ENCODE assay signal across 8 cellular contexts in the genomic region with DNA sequence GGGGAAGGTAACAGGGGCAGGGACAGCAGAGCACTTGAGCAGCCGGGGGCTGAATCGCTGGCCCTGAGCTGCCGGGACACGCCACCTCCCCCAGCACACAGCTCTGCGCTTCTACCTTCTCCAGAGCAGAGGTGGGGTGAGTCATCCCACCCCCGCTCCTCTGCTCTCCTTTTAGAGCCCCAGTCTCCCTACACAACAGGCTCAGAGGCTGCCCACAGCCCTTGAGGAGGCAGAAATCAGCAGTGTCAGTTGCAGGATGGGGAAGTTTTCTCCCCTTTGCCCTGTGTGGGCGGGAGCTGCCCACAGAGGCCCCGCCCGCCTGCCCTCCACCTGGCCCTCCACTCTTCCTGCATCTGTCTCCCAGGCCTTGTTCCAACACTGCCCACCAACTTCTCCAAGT.
DNase-seq lines count a peak whose midpoint lies in the region; ATAC-seq lines count a peak whose summit lies in the region.

No MANE protein-coding gene starts in this region.

- H3K36me3 Mint-ChIP-seq in activated CD8-positive, alpha-beta T cell treated with anti-CD3 and anti-CD28 coated beads, Interleukin-2, amount 10 ng/mL, durations not matched to agents 7 days and 5 days (ENCODE audit: low read depth), result peaks cover 61% of the 10 kb centered on the region

- CTCF ChIA-PET in activated CD8-positive, alpha-beta T cell treated with anti-CD3 and anti-CD28 coated beads, Interleukin-2, amount 10 ng/mL, durations not matched to agents 7 days and 5 days (lab: Charles Lee), result interaction anchor here (0.9 to 4.5 kb wide), 11 partner anchors 9 to 240 kb away, joined by 3 to 36 read pairs (median 5); a partner anchor contains a TSS

- H3K27me3 Mint-ChIP-seq in activated CD8-positive, alpha-beta T cell treated with anti-CD3 and anti-CD28 coated beads, Interleukin-2, amount 10 ng/mL, durations not matched to agents 7 days and 5 days (ENCODE audit: low read depth), result no peaks in the 10 kb centered on the region

- ATAC-seq in GM21786 (IDR thresholded peaks at IDR 0.05; ENCODE audit: unreplicated experiment), result peak; percentile 61
- peak; percentile 73 for ATAC-seq in activated CD8-positive, alpha-beta T cell treated with anti-CD3 and anti-CD28 coated beads, Interleukin-2, amount 10 ng/mL, durations not matched to agents 7 days and 5 days

- peaks cover 48% of the 10 kb centered on the region for H3K4me1 Mint-ChIP-seq in activated CD8-positive, alpha-beta T cell treated with anti-CD3 and anti-CD28 coated beads, Interleukin-2, amount 10 ng/mL, durations not matched to agents 7 days and 5 days (ENCODE audit: low read depth)

- intact Hi-C loops in head of caudate nucleus (cut with DNase I), result no loop called here

- POLR2A ChIA-PET in activated CD8-positive, alpha-beta T cell treated with anti-CD3 and anti-CD28 coated beads, Interleukin-2, amount 10 ng/mL, durations not matched to agents 7 days and 5 days (lab: Charles Lee), result interaction anchor here (0.6 to 1.5 kb wide), 3 partner anchors 10 to 53 kb away, joined by 3 to 7 read pairs (median 6); no protein-coding TSS in a partner anchor

- peak overlapping the region; percentile 91 for H3K27ac Mint-ChIP-seq in activated CD8-positive, alpha-beta T cell treated with anti-CD3 and anti-CD28 coated beads, Interleukin-2, amount 10 ng/mL, durations not matched to agents 7 days and 5 days

- peak overlapping the region; percentile 54 for H3K4me3 Mint-ChIP-seq in activated CD8-positive, alpha-beta T cell treated with anti-CD3 and anti-CD28 coated beads, Interleukin-2, amount 10 ng/mL, durations not matched to agents 7 days and 5 days

- no peaks in the 10 kb centered on the region for H3K9me3 Mint-ChIP-seq in activated CD8-positive, alpha-beta T cell treated with anti-CD3 and anti-CD28 coated beads, Interleukin-2, amount 10 ng/mL, durations not matched to agents 7 days and 5 days (ENCODE audit: insufficient read depth)

- DNase-seq in EH (ENCODE audit: low read depth), result peak; percentile 46
- DNase-seq in Kasumi-1 (lab: John Stamatoyannopoulos, UW), result peak; percentile 93 to 96
- peak; percentile 58 for DNase-seq in activated CD8-positive, alpha-beta T cell treated with anti-CD3 and anti-CD28 coated beads, Interleukin-2, amount 10 ng/mL, durations not matched to agents 7 days and 5 days
- DNase-seq in head of caudate nucleus, result peak in 39 of 42 donors; percentile 43 to 91 (median 71)
- peak; percentile 50 to 69 for DNase-seq in stimulated activated CD4-positive, alpha-beta T cell treated with anti-CD3 and anti-CD28 coated beads, Interleukin-15, amount 100 ng/mL, for 48 hours (ENCODE audit: low read depth in 2 of 2)
- DNase-seq in central memory CD4-positive, alpha-beta T cell, result no peak
- no peak for DNase-seq in NCI-H2196 (lab: John Stamatoyannopoulos, UW; ENCODE audit: unreplicated experiment)

Comparison
In these comparisons a context has a peak if more than half of its experiments do, and no peak if none do; other contexts are left out.
1. DNase-seq: peak in EH (single experiment), Kasumi-1 (2 of 2), activated CD8-positive, alpha-beta T cell treated with anti-CD3 and anti-CD28 coated beads, Interleukin-2, amount 10 ng/mL, durations not matched to agents 7 days and 5 days (single experiment), head of caudate nucleus (39 of 42) and stimulated activated CD4-positive, alpha-beta T cell treated with anti-CD3 and anti-CD28 coated beads, Interleukin-15, amount 100 ng/mL, for 48 hours (2 of 2); none in central memory CD4-positive, alpha-beta T cell (single experiment) and NCI-H2196 (single experiment).